Comparison of ENCODE assay signal across 1 cellular context in genomic region chr21:43789276-43790052, GRCh38.
TF ChIP-seq lines count a peak whose summit lies in the region.

Gene RRP1, plus strand, starts transcription at chr21:43789577. Its CDS starts 53 bp downstream, at chr21:43789630.

TF ChIP-seq in HepG2, 621 proteins besides CTCF, POLR2A, EP300 and RAD21 (continued from another document and continues in another):
- TF ChIP-seq, protein P1, sequence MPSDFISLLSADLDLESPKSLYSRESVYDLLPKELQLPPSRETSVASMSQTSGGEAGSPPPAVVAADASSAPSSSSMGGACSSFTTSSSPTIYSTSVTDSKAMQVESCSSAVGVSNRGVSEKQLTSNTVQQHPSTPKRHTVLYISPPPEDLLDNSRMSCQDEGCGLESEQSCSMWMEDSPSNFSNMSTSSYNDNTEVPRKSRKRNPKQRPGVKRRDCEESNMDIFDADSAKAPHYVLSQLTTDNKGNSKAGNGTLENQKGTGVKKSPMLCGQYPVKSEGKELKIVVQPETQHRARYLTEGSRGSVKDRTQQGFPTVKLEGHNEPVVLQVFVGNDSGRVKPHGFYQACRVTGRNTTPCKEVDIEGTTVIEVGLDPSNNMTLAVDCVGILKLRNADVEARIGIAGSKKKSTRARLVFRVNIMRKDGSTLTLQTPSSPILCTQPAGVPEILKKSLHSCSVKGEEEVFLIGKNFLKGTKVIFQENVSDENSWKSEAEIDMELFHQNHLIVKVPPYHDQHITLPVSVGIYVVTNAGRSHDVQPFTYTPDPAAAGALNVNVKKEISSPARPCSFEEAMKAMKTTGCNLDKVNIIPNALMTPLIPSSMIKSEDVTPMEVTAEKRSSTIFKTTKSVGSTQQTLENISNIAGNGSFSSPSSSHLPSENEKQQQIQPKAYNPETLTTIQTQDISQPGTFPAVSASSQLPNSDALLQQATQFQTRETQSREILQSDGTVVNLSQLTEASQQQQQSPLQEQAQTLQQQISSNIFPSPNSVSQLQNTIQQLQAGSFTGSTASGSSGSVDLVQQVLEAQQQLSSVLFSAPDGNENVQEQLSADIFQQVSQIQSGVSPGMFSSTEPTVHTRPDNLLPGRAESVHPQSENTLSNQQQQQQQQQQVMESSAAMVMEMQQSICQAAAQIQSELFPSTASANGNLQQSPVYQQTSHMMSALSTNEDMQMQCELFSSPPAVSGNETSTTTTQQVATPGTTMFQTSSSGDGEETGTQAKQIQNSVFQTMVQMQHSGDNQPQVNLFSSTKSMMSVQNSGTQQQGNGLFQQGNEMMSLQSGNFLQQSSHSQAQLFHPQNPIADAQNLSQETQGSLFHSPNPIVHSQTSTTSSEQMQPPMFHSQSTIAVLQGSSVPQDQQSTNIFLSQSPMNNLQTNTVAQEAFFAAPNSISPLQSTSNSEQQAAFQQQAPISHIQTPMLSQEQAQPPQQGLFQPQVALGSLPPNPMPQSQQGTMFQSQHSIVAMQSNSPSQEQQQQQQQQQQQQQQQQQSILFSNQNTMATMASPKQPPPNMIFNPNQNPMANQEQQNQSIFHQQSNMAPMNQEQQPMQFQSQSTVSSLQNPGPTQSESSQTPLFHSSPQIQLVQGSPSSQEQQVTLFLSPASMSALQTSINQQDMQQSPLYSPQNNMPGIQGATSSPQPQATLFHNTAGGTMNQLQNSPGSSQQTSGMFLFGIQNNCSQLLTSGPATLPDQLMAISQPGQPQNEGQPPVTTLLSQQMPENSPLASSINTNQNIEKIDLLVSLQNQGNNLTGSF (CRISPR knock-in tag; IDR thresholded peaks at IDR 0.05) = no peak
- no peak for TF ChIP-seq ZEB1 (IDR thresholded peaks at IDR 0.05; ENCODE audit: insufficient replicate concordance, low read depth)
- TF ChIP-seq, protein P2, sequence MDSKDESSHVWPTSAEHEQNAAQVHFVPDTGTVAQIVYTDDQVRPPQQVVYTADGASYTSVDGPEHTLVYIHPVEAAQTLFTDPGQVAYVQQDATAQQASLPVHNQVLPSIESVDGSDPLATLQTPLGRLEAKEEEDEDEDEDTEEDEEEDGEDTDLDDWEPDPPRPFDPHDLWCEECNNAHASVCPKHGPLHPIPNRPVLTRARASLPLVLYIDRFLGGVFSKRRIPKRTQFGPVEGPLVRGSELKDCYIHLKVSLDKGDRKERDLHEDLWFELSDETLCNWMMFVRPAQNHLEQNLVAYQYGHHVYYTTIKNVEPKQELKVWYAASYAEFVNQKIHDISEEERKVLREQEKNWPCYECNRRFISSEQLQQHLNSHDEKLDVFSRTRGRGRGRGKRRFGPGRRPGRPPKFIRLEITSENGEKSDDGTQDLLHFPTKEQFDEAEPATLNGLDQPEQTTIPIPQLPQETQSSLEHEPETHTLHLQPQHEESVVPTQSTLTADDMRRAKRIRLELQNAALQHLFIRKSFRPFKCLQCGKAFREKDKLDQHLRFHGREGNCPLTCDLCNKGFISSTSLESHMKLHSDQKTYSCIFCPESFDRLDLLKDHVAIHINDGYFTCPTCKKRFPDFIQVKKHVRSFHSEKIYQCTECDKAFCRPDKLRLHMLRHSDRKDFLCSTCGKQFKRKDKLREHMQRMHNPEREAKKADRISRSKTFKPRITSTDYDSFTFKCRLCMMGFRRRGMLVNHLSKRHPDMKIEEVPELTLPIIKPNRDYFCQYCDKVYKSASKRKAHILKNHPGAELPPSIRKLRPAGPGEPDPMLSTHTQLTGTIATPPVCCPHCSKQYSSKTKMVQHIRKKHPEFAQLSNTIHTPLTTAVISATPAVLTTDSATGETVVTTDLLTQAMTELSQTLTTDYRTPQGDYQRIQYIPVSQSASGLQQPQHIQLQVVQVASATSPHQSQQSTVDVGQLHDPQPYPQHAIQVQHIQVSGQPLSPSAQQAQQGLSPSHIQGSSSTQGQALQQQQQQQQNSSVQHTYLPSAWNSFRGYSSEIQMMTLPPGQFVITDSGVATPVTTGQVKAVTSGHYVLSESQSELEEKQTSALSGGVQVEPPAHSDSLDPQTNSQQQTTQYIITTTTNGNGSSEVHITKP (CRISPR knock-in tag; IDR thresholded peaks at IDR 0.05; ENCODE audit: low read depth) = no peak
- TF ChIP-seq PCBP1 (IDR thresholded peaks at IDR 0.05; ENCODE audit: borderline replicate concordance, low read depth, low read length) = no peak
- no peak for TF ChIP-seq ZBTB8A (CRISPR knock-in tag; IDR thresholded peaks at IDR 0.05; ENCODE audit: borderline replicate concordance, low read depth)
- no peak for TF ChIP-seq ZNF234 (CRISPR knock-in tag; conservative IDR thresholded peaks at IDR 0.05)
- TF ChIP-seq NKX3-1 (CRISPR knock-in tag; IDR thresholded peaks at IDR 0.05) = no peak
- TF ChIP-seq HNRNPL (IDR thresholded peaks at IDR 0.05; ENCODE audit: low read depth, low read length) = no peak
- TF ChIP-seq FOXJ3 (CRISPR knock-in tag; IDR thresholded peaks at IDR 0.05; ENCODE audit: borderline replicate concordance) = no peak
- TF ChIP-seq ZBTB1 (CRISPR knock-in tag; IDR thresholded peaks at IDR 0.05; ENCODE audit: borderline replicate concordance) = no peak
- peak in 1 of 2 experiments; percentile 56; a peak in 1 of 4 replicates for TF ChIP-seq REST (IDR thresholded peaks at IDR 0.05; ENCODE audit: borderline replicate concordance in 1 of 2, low read depth in 1 of 2, low read length in 2 of 2)
- 0 out of 2 replicates have a peak, but pooled peaks have one; percentile 19 for TF ChIP-seq PPARG (CRISPR knock-in tag; conservative IDR thresholded peaks at IDR 0.05)
- TF ChIP-seq, protein P3, sequence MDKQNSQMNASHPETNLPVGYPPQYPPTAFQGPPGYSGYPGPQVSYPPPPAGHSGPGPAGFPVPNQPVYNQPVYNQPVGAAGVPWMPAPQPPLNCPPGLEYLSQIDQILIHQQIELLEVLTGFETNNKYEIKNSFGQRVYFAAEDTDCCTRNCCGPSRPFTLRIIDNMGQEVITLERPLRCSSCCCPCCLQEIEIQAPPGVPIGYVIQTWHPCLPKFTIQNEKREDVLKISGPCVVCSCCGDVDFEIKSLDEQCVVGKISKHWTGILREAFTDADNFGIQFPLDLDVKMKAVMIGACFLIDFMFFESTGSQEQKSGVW (CRISPR knock-in tag; IDR thresholded peaks at IDR 0.05; ENCODE audit: borderline replicate concordance) = no peak
- TF ChIP-seq EEA1 (CRISPR knock-in tag; IDR thresholded peaks at IDR 0.05; ENCODE audit: borderline replicate concordance) = no peak
- TF ChIP-seq, protein P4, sequence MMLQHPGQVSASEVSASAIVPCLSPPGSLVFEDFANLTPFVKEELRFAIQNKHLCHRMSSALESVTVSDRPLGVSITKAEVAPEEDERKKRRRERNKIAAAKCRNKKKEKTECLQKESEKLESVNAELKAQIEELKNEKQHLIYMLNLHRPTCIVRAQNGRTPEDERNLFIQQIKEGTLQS (CRISPR knock-in tag; IDR thresholded peaks at IDR 0.05) = peak; percentile 60
- 0 out of 2 replicates have a peak, but pooled peaks have one; percentile 32 for TF ChIP-seq ZNF672 (CRISPR knock-in tag; IDR thresholded peaks at IDR 0.05)
- TF ChIP-seq ZNF709 (CRISPR knock-in tag; IDR thresholded peaks at IDR 0.05) = peak; percentile 24; the same call in 1 of the 2 replicates
- TF ChIP-seq, protein P5, sequence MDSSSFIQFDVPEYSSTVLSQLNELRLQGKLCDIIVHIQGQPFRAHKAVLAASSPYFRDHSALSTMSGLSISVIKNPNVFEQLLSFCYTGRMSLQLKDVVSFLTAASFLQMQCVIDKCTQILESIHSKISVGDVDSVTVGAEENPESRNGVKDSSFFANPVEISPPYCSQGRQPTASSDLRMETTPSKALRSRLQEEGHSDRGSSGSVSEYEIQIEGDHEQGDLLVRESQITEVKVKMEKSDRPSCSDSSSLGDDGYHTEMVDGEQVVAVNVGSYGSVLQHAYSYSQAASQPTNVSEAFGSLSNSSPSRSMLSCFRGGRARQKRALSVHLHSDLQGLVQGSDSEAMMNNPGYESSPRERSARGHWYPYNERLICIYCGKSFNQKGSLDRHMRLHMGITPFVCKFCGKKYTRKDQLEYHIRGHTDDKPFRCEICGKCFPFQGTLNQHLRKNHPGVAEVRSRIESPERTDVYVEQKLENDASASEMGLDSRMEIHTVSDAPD (CRISPR knock-in tag; IDR thresholded peaks at IDR 0.05) = no peak
- TF ChIP-seq NR3C1 (CRISPR knock-in tag; IDR thresholded peaks at IDR 0.05) = no peak
- peak; percentile 48; the same call in 1 of the 2 replicates for TF ChIP-seq UBTF (CRISPR knock-in tag; IDR thresholded peaks at IDR 0.05)
- TF ChIP-seq RAD51 (IDR thresholded peaks at IDR 0.05; ENCODE audit: borderline replicate concordance) = no peak
- TF ChIP-seq SOX5 (CRISPR knock-in tag; IDR thresholded peaks at IDR 0.05; ENCODE audit: borderline replicate concordance) = peak; percentile 49; the same call in 1 of the 2 replicates
- TF ChIP-seq YEATS4 (CRISPR knock-in tag; IDR thresholded peaks at IDR 0.05; ENCODE audit: borderline replicate concordance) = peak; percentile 94
- TF ChIP-seq ZNF549 (CRISPR knock-in tag; IDR thresholded peaks at IDR 0.05) = no peak
- no peak for TF ChIP-seq TOE1 (CRISPR knock-in tag; IDR thresholded peaks at IDR 0.05)
- TF ChIP-seq TAF1 (CRISPR knock-in tag; IDR thresholded peaks at IDR 0.05) = peak; percentile 70
- peak; percentile 38; the same call in 1 of the 2 replicates for TF ChIP-seq NFKB2 (CRISPR knock-in tag; IDR thresholded peaks at IDR 0.05; ENCODE audit: borderline replicate concordance)
- TF ChIP-seq SMYD3 (CRISPR knock-in tag; IDR thresholded peaks at IDR 0.05) = no peak
- 0 out of 2 replicates have a peak, but pooled peaks have one; percentile 20 for TF ChIP-seq ZNF253 (CRISPR knock-in tag; IDR thresholded peaks at IDR 0.05; ENCODE audit: borderline replicate concordance)
- TF ChIP-seq TBX2 (CRISPR knock-in tag; IDR thresholded peaks at IDR 0.05; ENCODE audit: borderline replicate concordance) = peak; percentile 85
- peak; percentile 55; the same call in 1 of the 2 replicates for TF ChIP-seq ZNF782 (CRISPR knock-in tag; IDR thresholded peaks at IDR 0.05; ENCODE audit: borderline replicate concordance)
- TF ChIP-seq SRSF4 (IDR thresholded peaks at IDR 0.05; ENCODE audit: low read depth, low read length, poor library complexity, severe bottlenecking) = no peak
- TF ChIP-seq ZSCAN31 (CRISPR knock-in tag; IDR thresholded peaks at IDR 0.05; ENCODE audit: low read depth) = peak; percentile 78; the same call in 1 of the 2 replicates
- TF ChIP-seq NCOR1 (IDR thresholded peaks at IDR 0.05; ENCODE audit: borderline replicate concordance, low read length) = no peak
- TF ChIP-seq NCOA2 (CRISPR knock-in tag; IDR thresholded peaks at IDR 0.05) = peak; percentile 32; the same call in 1 of the 2 replicates
- no peak for TF ChIP-seq ZNF496 (CRISPR knock-in tag; IDR thresholded peaks at IDR 0.05; ENCODE audit: insufficient replicate concordance)
- no peak for TF ChIP-seq ZNF367 (CRISPR knock-in tag; IDR thresholded peaks at IDR 0.05; ENCODE audit: borderline replicate concordance)
- 0 out of 2 replicates have a peak, but pooled peaks have one; percentile 24 for TF ChIP-seq ZNF83 (CRISPR knock-in tag; IDR thresholded peaks at IDR 0.05; ENCODE audit: borderline replicate concordance)
- no peak for TF ChIP-seq ZBTB26 (CRISPR knock-in tag; IDR thresholded peaks at IDR 0.05; ENCODE audit: borderline replicate concordance)
